Comparison of ENCODE assay signal across 8 cellular contexts in the genomic region with DNA sequence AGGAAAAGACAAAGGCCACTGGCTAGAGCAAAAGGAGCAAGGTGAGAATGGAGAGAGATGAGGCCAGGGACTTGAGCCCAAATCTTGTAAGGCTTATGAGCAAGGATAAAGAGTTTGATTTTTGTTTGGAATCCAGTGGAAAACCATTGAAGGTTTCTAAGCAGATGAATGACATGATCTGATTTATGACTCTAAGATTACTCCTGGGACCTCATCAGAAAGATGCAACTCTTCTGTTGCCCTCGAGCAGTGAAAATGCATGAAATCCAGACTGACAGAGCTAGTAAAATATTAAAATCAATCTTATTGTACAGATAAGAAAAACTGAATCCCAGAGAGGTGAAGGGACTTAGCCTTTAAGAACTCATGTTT. TPM values are rescaled to one million over a fixed set of nuclear protein-coding genes. Genes with fewer than 3 reads are reported as not detected.
DNase-seq lines count a peak whose midpoint lies in the region; ATAC-seq and TF ChIP-seq lines count a peak whose summit lies in the region.

No MANE protein-coding gene starts in this region.

- no peaks in the 10 kb centered on the region for H3K27me3 Mint-ChIP-seq in activated CD4-positive, alpha-beta T cell treated with anti-CD3 and anti-CD28 coated beads, Interleukin-2, amount 10 ng/mL, durations not matched to agents 24 days and 14 days
- H3K27me3 Mint-ChIP-seq in activated naive CD8-positive, alpha-beta T cell treated with anti-CD3 and anti-CD28 coated beads, Interleukin-2, amount 50 U/mL, for 24 hours = no peaks in the 10 kb centered on the region

- peak overlapping the region; percentile 96 for H3K27ac Mint-ChIP-seq in activated CD4-positive, alpha-beta T cell treated with anti-CD3 and anti-CD28 coated beads, Interleukin-2, amount 10 ng/mL, durations not matched to agents 24 days and 14 days
- peak overlapping the region; percentile 99 for H3K27ac Mint-ChIP-seq in activated naive CD8-positive, alpha-beta T cell treated with anti-CD3 and anti-CD28 coated beads, Interleukin-2, amount 50 U/mL, for 24 hours

- H3K36me3 ChIP-seq in kidney epithelial cell (ENCODE audit: control insufficient read depth, insufficient read depth, low read length) (no peaks in the 10 kb centered on the region), thoracic aorta (no peaks in the 10 kb centered on the region)

- H3K4me1 Mint-ChIP-seq in activated CD4-positive, alpha-beta T cell treated with anti-CD3 and anti-CD28 coated beads, Interleukin-2, amount 10 ng/mL, durations not matched to agents 24 days and 14 days = peaks cover 35% of the 10 kb centered on the region
- peaks cover 75% of the 10 kb centered on the region for H3K4me1 Mint-ChIP-seq in activated naive CD8-positive, alpha-beta T cell treated with anti-CD3 and anti-CD28 coated beads, Interleukin-2, amount 50 U/mL, for 24 hours

- H3K4me3 Mint-ChIP-seq in activated CD4-positive, alpha-beta T cell treated with anti-CD3 and anti-CD28 coated beads, Interleukin-2, amount 10 ng/mL, durations not matched to agents 24 days and 14 days = peak overlapping the region; percentile 96
- H3K4me3 Mint-ChIP-seq in activated naive CD8-positive, alpha-beta T cell treated with anti-CD3 and anti-CD28 coated beads, Interleukin-2, amount 50 U/mL, for 24 hours = peak overlapping the region; percentile 97

- H3K4me3 ChIP-seq in kidney epithelial cell (ENCODE audit: low read depth, low read length) (peak overlapping the region; percentile 86), thoracic aorta (peak overlapping the region; percentile 88)

- H3K9me3 Mint-ChIP-seq in activated CD4-positive, alpha-beta T cell treated with anti-CD3 and anti-CD28 coated beads, Interleukin-2, amount 10 ng/mL, durations not matched to agents 24 days and 14 days = no peaks in the 10 kb centered on the region
- no peaks in the 10 kb centered on the region for H3K9me3 Mint-ChIP-seq in activated naive CD8-positive, alpha-beta T cell treated with anti-CD3 and anti-CD28 coated beads, Interleukin-2, amount 50 U/mL, for 24 hours

- TF ChIP-seq CTCF in kidney epithelial cell (IDR thresholded peaks at IDR 0.05; ENCODE audit: insufficient read depth, low read length, poor library complexity, severe bottlenecking) = no peak
- no peak for TF ChIP-seq CTCF in thoracic aorta (IDR thresholded peaks at IDR 0.05)

- no peaks in the 10 kb centered on the region for H3K27me3 ChIP-seq in kidney epithelial cell (ENCODE audit: control insufficient read depth, insufficient read depth, low read length)
- no peaks in the 10 kb centered on the region for H3K27me3 ChIP-seq in thoracic aorta (replicated peaks; ENCODE audit: insufficient read depth)

- ATAC-seq in activated naive CD8-positive, alpha-beta T cell treated with anti-CD3 and anti-CD28 coated beads, Interleukin-2, amount 50 U/mL, for 24 hours = no peak
- no peak for ATAC-seq in thoracic aorta (ENCODE audit: insufficient number of reproducible peaks, low FRiP score, low read depth)

- H3K4me1 ChIP-seq in thoracic aorta (ENCODE audit: control insufficient read depth in 1 of 2, low read depth in 2 of 2) = peaks cover 13 to 32% of the 10 kb centered on the region in 2 donors

- intact Hi-C loops in activated CD4-positive, alpha-beta T cell treated with anti-CD3 and anti-CD28 coated beads, Interleukin-2, amount 10 ng/mL, durations not matched to agents 24 days and 14 days (cut with micrococcal nuclease) = loop anchor here (1.0 to 5.0 kb wide), 4 partner anchors 33 to 818 kb away; partner anchors contain the start of genes CNOT8, LARP1 and SAP30L

- no peak for DNase-seq in activated CD4-positive, alpha-beta T cell treated with anti-CD3 and anti-CD28 coated beads, Interleukin-2, amount 10 ng/mL, durations not matched to agents 24 days and 14 days
- no peak for DNase-seq in activated CD4-positive, alpha-beta T cell treated with anti-CD3 and anti-CD28 coated beads for 48 hours
- no peak for DNase-seq in activated naive CD8-positive, alpha-beta T cell treated with anti-CD3 and anti-CD28 coated beads, Interleukin-2, amount 50 U/mL, for 24 hours
- no peak for DNase-seq in kidney epithelial cell (ENCODE audit: low read depth)
- DNase-seq in thoracic aorta (ENCODE audit: low spot score) = no peak
- DNase-seq in stimulated activated naive CD4-positive, alpha-beta T cell (lab: John Stamatoyannopoulos, UW) = no peak
- DNase-seq in ecto neural progenitor cell (ENCODE audit: low spot score) = no peak
- no peak for DNase-seq in OCI-M1 (lab: John Stamatoyannopoulos, UW)

- no peak overlapping the region for H3K27ac ChIP-seq in thoracic aorta

- H3K36me3 Mint-ChIP-seq in activated CD4-positive, alpha-beta T cell treated with anti-CD3 and anti-CD28 coated beads, Interleukin-2, amount 10 ng/mL, durations not matched to agents 24 days and 14 days (ENCODE audit: low read depth) = peaks cover 15% of the 10 kb centered on the region
- H3K36me3 Mint-ChIP-seq in activated naive CD8-positive, alpha-beta T cell treated with anti-CD3 and anti-CD28 coated beads, Interleukin-2, amount 50 U/mL, for 24 hours (ENCODE audit: low read depth) = peaks cover 10% of the 10 kb centered on the region

- no peaks in the 10 kb centered on the region for H3K9me3 ChIP-seq in thoracic aorta

RNA-seq across cellular contexts. Expression of gene MFAP3, which starts 0.7 kb away (rescaled TPM):
- 23.1 and 26.4 TPM in 2 replicates for total RNA-seq in activated CD4-positive, alpha-beta T cell treated with anti-CD3 and anti-CD28 coated beads, Interleukin-2, amount 10 ng/mL, durations not matched to agents 24 days and 14 days
- 47.2 and 51.0 TPM in 2 replicates for total RNA-seq in kidney epithelial cell
- total RNA-seq in thoracic aorta = 10 to 100 TPM; 40.2 to 73.7 TPM

RNA-seq across cellular contexts. Expression of gene FAM114A2, which starts 0.7 kb away (rescaled TPM):
- total RNA-seq in activated CD4-positive, alpha-beta T cell treated with anti-CD3 and anti-CD28 coated beads, Interleukin-2, amount 10 ng/mL, durations not matched to agents 24 days and 14 days = 23.6 and 27.3 TPM in 2 replicates
- 14.5 and 29.6 TPM in 2 replicates for total RNA-seq in kidney epithelial cell
- total RNA-seq in thoracic aorta = 10 to 100 TPM; 33.2 to 43.6 TPM
